ENCODE assay signal across 27 cellular contexts in the genomic region with DNA sequence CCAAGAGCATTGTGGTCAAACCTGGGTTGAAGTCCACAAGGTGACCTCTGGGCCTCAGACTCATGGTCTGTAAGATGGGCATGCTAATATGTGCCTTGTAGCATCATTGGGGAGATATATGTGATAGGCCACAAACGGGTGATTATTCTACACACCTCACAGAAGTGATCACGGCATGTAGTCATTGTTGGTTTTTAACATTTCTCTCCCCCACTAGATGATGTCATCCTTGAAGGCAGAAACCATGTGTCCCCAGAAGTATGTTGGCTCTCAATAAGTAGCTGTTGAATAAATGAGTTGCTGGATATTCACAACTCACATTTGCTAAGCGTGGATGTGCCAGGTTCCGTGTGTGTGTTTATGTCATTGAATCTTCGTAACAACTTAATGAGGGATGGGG. TPM values are rescaled to one million over a fixed set of nuclear protein-coding genes. Genes with fewer than 3 reads are reported as not detected.
DNase-seq lines count a peak whose midpoint lies in the region; ATAC-seq, FAIRE-seq and TF ChIP-seq lines count a peak whose summit lies in the region.
"Had no signal": no experiment of that assay in that cellular context is flagged by ENCODE, and none has a peak within 500 bp of the region (broad histone marks: within the 10 kb centered on the region; RNA-seq: fewer than 3 reads in every experiment).

No MANE protein-coding gene starts in this region.

- POLR2A ChIA-PET in activated CD8-positive, alpha-beta T cell treated with anti-CD3 and anti-CD28 coated beads for 36 hours (lab: Charles Lee) = no interaction called here
- POLR2A ChIA-PET in activated CD8-positive, alpha-beta T cell treated with anti-CD3 and anti-CD28 coated beads, Interleukin-2, amount 10 ng/mL, durations not matched to agents 7 days and 5 days (lab: Charles Lee) = no interaction called here

- peak; percentile 46 for FAIRE-seq in keratinocyte (lab: Jason Lieb, UNC)
- FAIRE-seq: A204.1, D721Med, GM12891, GM18507 had no signal

- ATAC-seq in activated CD8-positive, alpha-beta T cell treated with anti-CD3 and anti-CD28 coated beads for 36 hours = peak; percentile 58
- ATAC-seq in activated CD8-positive, alpha-beta T cell treated with anti-CD3 and anti-CD28 coated beads, Interleukin-2, amount 10 ng/mL, durations not matched to agents 7 days and 5 days = no peak
- ATAC-seq in stimulated activated naive CD8-positive, alpha-beta T cell treated with anti-CD3 and anti-CD28 coated beads, Interleukin-15, Interleukin-2, amounts not matched to agents 100 U/mL and 50 U/mL, for 24 hours = peak; percentile 36
- no peak for ATAC-seq in stimulated activated naive CD8-positive, alpha-beta T cell treated with anti-CD3 and anti-CD28 coated beads, Interleukin-15, amount 100 ng/mL, for 72 hours
- ATAC-seq: GM23338, HCT116 had no signal

- H3K4me1 ChIP-seq in keratinocyte (ENCODE audit: control insufficient read depth, extremely low read depth, insufficient read depth, low read length) = no peaks in the 10 kb centered on the region
- H3K4me1 ChIP-seq: BLaER1 had no signal

- no peaks in the 10 kb centered on the region for H3K4me1 Mint-ChIP-seq in activated CD8-positive, alpha-beta T cell treated with anti-CD3 and anti-CD28 coated beads for 36 hours (ENCODE audit: low read depth)
- peaks cover 15% of the 10 kb centered on the region for H3K4me1 Mint-ChIP-seq in activated CD8-positive, alpha-beta T cell treated with anti-CD3 and anti-CD28 coated beads, Interleukin-2, amount 10 ng/mL, durations not matched to agents 7 days and 5 days (ENCODE audit: low read depth)
- H3K4me1 Mint-ChIP-seq in stimulated activated naive CD8-positive, alpha-beta T cell treated with anti-CD3 and anti-CD28 coated beads, Interleukin-15, amount 100 ng/mL, for 72 hours = peaks cover 5% of the 10 kb centered on the region
- peaks cover 4% of the 10 kb centered on the region for H3K4me1 Mint-ChIP-seq in type B pancreatic cell (ENCODE audit: unreplicated experiment)
- H3K4me1 Mint-ChIP-seq: B cell, CD14-positive monocyte, GM23338 had no signal

- no peaks in the 10 kb centered on the region for H4K20me1 ChIP-seq in keratinocyte (ENCODE audit: control insufficient read depth, extremely low read depth, insufficient read depth, low read length)
- H4K20me1 ChIP-seq: BLaER1 had no signal

- H3K4me3 ChIP-seq in keratinocyte (ENCODE audit: control insufficient read depth in 2 of 3, extremely low read depth in 1 of 3, insufficient read depth in 2 of 3, low read depth in 1 of 3, low read length in 3 of 3) = no peak overlapping the region
- H3K4me3 ChIP-seq: BLaER1, GM23338 had no signal

- H3K27ac Mint-ChIP-seq in activated CD8-positive, alpha-beta T cell treated with anti-CD3 and anti-CD28 coated beads for 36 hours = no peak overlapping the region
- no peak overlapping the region for H3K27ac Mint-ChIP-seq in activated CD8-positive, alpha-beta T cell treated with anti-CD3 and anti-CD28 coated beads, Interleukin-2, amount 10 ng/mL, durations not matched to agents 7 days and 5 days
- no peak overlapping the region for H3K27ac Mint-ChIP-seq in stimulated activated naive CD8-positive, alpha-beta T cell treated with anti-CD3 and anti-CD28 coated beads, Interleukin-15, amount 100 ng/mL, for 72 hours
- H3K27ac Mint-ChIP-seq in type B pancreatic cell = no peak overlapping the region
- H3K27ac Mint-ChIP-seq: B cell; CD14-positive monocyte; CD4-positive, alpha-beta T cell; GM23338; H9; HFFc6 had no signal

- intact Hi-C loops in activated CD8-positive, alpha-beta T cell treated with anti-CD3 and anti-CD28 coated beads for 36 hours (cut with micrococcal nuclease) = no loop called here

- CTCF ChIA-PET in activated CD8-positive, alpha-beta T cell treated with anti-CD3 and anti-CD28 coated beads for 36 hours (lab: Charles Lee) = no interaction called here
- CTCF ChIA-PET in activated CD8-positive, alpha-beta T cell treated with anti-CD3 and anti-CD28 coated beads, Interleukin-2, amount 10 ng/mL, durations not matched to agents 7 days and 5 days (lab: Charles Lee) = no interaction called here

- H3K4me3 Mint-ChIP-seq in activated CD8-positive, alpha-beta T cell treated with anti-CD3 and anti-CD28 coated beads for 36 hours = no peak overlapping the region
- H3K4me3 Mint-ChIP-seq in activated CD8-positive, alpha-beta T cell treated with anti-CD3 and anti-CD28 coated beads, Interleukin-2, amount 10 ng/mL, durations not matched to agents 7 days and 5 days = no peak overlapping the region
- no peak overlapping the region for H3K4me3 Mint-ChIP-seq in stimulated activated naive CD8-positive, alpha-beta T cell treated with anti-CD3 and anti-CD28 coated beads, Interleukin-15, amount 100 ng/mL, for 72 hours
- H3K4me3 Mint-ChIP-seq in type B pancreatic cell = peak overlapping the region; percentile 47
- H3K4me3 Mint-ChIP-seq: B cell; CD14-positive monocyte; CD4-positive, alpha-beta T cell; CD8-positive, alpha-beta memory T cell; GM23338; H9; HFFc6 had no signal

- H3K9ac ChIP-seq in keratinocyte (ENCODE audit: control insufficient read depth, extremely low read depth, insufficient read depth, low read length) = no peak overlapping the region
- H3K9ac ChIP-seq: BLaER1 had no signal

- no peaks in the 10 kb centered on the region for H3K9me3 ChIP-seq in keratinocyte (ENCODE audit: control insufficient read depth, low read depth, low read length)
- H3K9me3 ChIP-seq: BLaER1 had no signal

- no peak overlapping the region for H3K4me2 ChIP-seq in keratinocyte (ENCODE audit: control insufficient read depth, extremely low read depth, insufficient read depth, low read depth, low read length)
- H3K4me2 ChIP-seq: BLaER1, GM23338 had no signal

- no peaks in the 10 kb centered on the region for H3K27me3 Mint-ChIP-seq in activated CD8-positive, alpha-beta T cell treated with anti-CD3 and anti-CD28 coated beads for 36 hours
- no peaks in the 10 kb centered on the region for H3K27me3 Mint-ChIP-seq in activated CD8-positive, alpha-beta T cell treated with anti-CD3 and anti-CD28 coated beads, Interleukin-2, amount 10 ng/mL, durations not matched to agents 7 days and 5 days (ENCODE audit: low read depth)
- H3K27me3 Mint-ChIP-seq in stimulated activated naive CD8-positive, alpha-beta T cell treated with anti-CD3 and anti-CD28 coated beads, Interleukin-15, amount 100 ng/mL, for 72 hours = no peaks in the 10 kb centered on the region
- no peaks in the 10 kb centered on the region for H3K27me3 Mint-ChIP-seq in type B pancreatic cell
- H3K27me3 Mint-ChIP-seq: B cell; CD4-positive, alpha-beta T cell; CD8-positive, alpha-beta memory T cell had no signal

- H3K36me3 Mint-ChIP-seq in activated CD8-positive, alpha-beta T cell treated with anti-CD3 and anti-CD28 coated beads for 36 hours (ENCODE audit: low read depth) = no peaks in the 10 kb centered on the region
- H3K36me3 Mint-ChIP-seq in activated CD8-positive, alpha-beta T cell treated with anti-CD3 and anti-CD28 coated beads, Interleukin-2, amount 10 ng/mL, durations not matched to agents 7 days and 5 days (ENCODE audit: low read depth) = peaks cover 5% of the 10 kb centered on the region
- no peaks in the 10 kb centered on the region for H3K36me3 Mint-ChIP-seq in type B pancreatic cell
- H3K36me3 Mint-ChIP-seq: CD14-positive monocyte had no signal

- no peak for TF ChIP-seq CTCF in activated CD8-positive, alpha-beta T cell treated with anti-CD3 and anti-CD28 coated beads for 36 hours (IDR thresholded peaks at IDR 0.05)
- no peak for TF ChIP-seq CTCF in keratinocyte (optimal IDR thresholded peaks at IDR 0.05 in 1 of 3, IDR thresholded peaks at IDR 0.05 in 1 of 3, conservative IDR thresholded peaks at IDR 0.05 in 1 of 3; ENCODE audit: extremely low read depth in 1 of 3, insufficient read depth in 2 of 3, low read length in 3 of 3)
- TF ChIP-seq CTCF in type B pancreatic cell (conservative IDR thresholded peaks at IDR 0.05) = no peak

- DNase-seq in activated CD8-positive, alpha-beta T cell treated with anti-CD3 and anti-CD28 coated beads for 36 hours = no peak
- no peak for DNase-seq in activated CD8-positive, alpha-beta T cell treated with anti-CD3 and anti-CD28 coated beads, Interleukin-2, amount 10 ng/mL, durations not matched to agents 7 days and 5 days
- DNase-seq in stimulated activated naive CD8-positive, alpha-beta T cell treated with anti-CD3 and anti-CD28 coated beads, Interleukin-15, Interleukin-2, amounts not matched to agents 100 U/mL and 50 U/mL, for 24 hours = no peak
- no peak for DNase-seq in stimulated activated naive CD8-positive, alpha-beta T cell treated with anti-CD3 and anti-CD28 coated beads, Interleukin-15, amount 100 ng/mL, for 72 hours
- DNase-seq in keratinocyte (ENCODE audit: low read depth, low spot score) (no peak), type B pancreatic cell (ENCODE audit: extremely low spot score, unreplicated experiment) (no peak), germinal center (ENCODE audit: low spot score) (no peak), C1 segment of cervical spinal cord (lab: John Stamatoyannopoulos, UW) (no peak)
- DNase-seq: CD4-positive, alpha-beta T cell; CD8-positive, alpha-beta memory T cell; DMS 273 treated with DMSO at 0.1 percent for 48 hours; DMS79; EL; GDM1; H9; HFFc6 had no signal

- H3K27me3 ChIP-seq in keratinocyte (ENCODE audit: control insufficient read depth, extremely low read depth, insufficient read depth, low read length) = no peaks in the 10 kb centered on the region
- H3K27me3 ChIP-seq: BLaER1 had no signal

- no peaks in the 10 kb centered on the region for H3K9me1 ChIP-seq in keratinocyte (ENCODE audit: control insufficient read depth, extremely low read depth, insufficient read depth, low read length)

- no peak overlapping the region for H3K27ac ChIP-seq in keratinocyte (ENCODE audit: control insufficient read depth, insufficient read depth, low read length)
- H3K27ac ChIP-seq: 22Rv1, BLaER1 had no signal

- H3K36me3 ChIP-seq in keratinocyte (ENCODE audit: control insufficient read depth in 2 of 2, extremely low read depth in 1 of 2, insufficient read depth in 2 of 2, low read length in 2 of 2) = no peaks in the 10 kb centered on the region
- H3K36me3 ChIP-seq: BLaER1 had no signal

- H2AFZ ChIP-seq in keratinocyte (ENCODE audit: control insufficient read depth, low read length) = no peak overlapping the region

- H3K9me3 Mint-ChIP-seq in activated CD8-positive, alpha-beta T cell treated with anti-CD3 and anti-CD28 coated beads for 36 hours = peaks cover 1% of the 10 kb centered on the region
- no peaks in the 10 kb centered on the region for H3K9me3 Mint-ChIP-seq in activated CD8-positive, alpha-beta T cell treated with anti-CD3 and anti-CD28 coated beads, Interleukin-2, amount 10 ng/mL, durations not matched to agents 7 days and 5 days (ENCODE audit: insufficient read depth)
- H3K9me3 Mint-ChIP-seq in stimulated activated naive CD8-positive, alpha-beta T cell treated with anti-CD3 and anti-CD28 coated beads, Interleukin-15, amount 100 ng/mL, for 72 hours = no peaks in the 10 kb centered on the region
- no peaks in the 10 kb centered on the region for H3K9me3 Mint-ChIP-seq in type B pancreatic cell
- H3K9me3 Mint-ChIP-seq: CD4-positive, alpha-beta T cell; CD8-positive, alpha-beta memory T cell; GM23338; H9 had no signal

- H3K79me2 ChIP-seq in keratinocyte (ENCODE audit: control insufficient read depth, insufficient read depth, low read length) = no peaks in the 10 kb centered on the region

- dilution Hi-C loops in keratinocyte (cut with MboI; ENCODE audit: extremely low pct_ligation_motif_present, low sequenced_read_pairs) = no loop called here

RNA-seq across cellular contexts. Expression of gene GATA3, which starts 42.4 kb away (rescaled TPM):
- total RNA-seq in activated CD8-positive, alpha-beta T cell treated with anti-CD3 and anti-CD28 coated beads for 36 hours = 10 to 100 TPM; 24.4 to 27.2 TPM
- total RNA-seq in activated CD8-positive, alpha-beta T cell treated with anti-CD3 and anti-CD28 coated beads, Interleukin-2, amount 10 ng/mL, durations not matched to agents 7 days and 5 days = 10 to 100 TPM; 42.5 to 44.9 TPM
- 1.7 to 7.7 TPM (median 4.0 TPM) in 3 replicates for polyA plus RNA-seq in keratinocyte
- polyA plus RNA-seq in keratinocyte (2011; ENCODE audit: low read depth) = 13.3 TPM
- polyA plus RNA-seq in keratinocyte (2011; cell fraction: cytosol; rRNA removed) = 4.7 and 5.3 TPM in 2 replicates
- 15.8 and 15.9 TPM in 2 replicates for polyA plus RNA-seq in keratinocyte (2011; cell fraction: nucleus; rRNA removed)
- polyA plus RNA-seq in keratinocyte (2012; ENCODE audit: low replicate concordance) = 20.8 and 33.0 TPM in 2 replicates
- polyA minus RNA-seq in keratinocyte = 1.0 to 7.4 TPM (median 1.9 TPM) in 3 replicates
- polyA minus RNA-seq in keratinocyte (2011; cell fraction: cytosol; rRNA and poly(A)+ RNA removed) = 4.4 TPM
- 5.5 and 5.8 TPM in 2 replicates for polyA minus RNA-seq in keratinocyte (2011; cell fraction: nucleus; rRNA and poly(A)+ RNA removed)
- total RNA-seq in type B pancreatic cell (ENCODE audit: low replicate concordance) = 18.5 and 71.4 TPM in 2 replicates
- total RNA-seq: GM23338 had no signal
- polyA plus RNA-seq: AG04450 had no signal

Comparison
In these comparisons a context has a peak if more than half of its experiments do, and no peak if none do; other contexts are left out.
1. ATAC-seq: peak in activated CD8-positive, alpha-beta T cell treated with anti-CD3 and anti-CD28 coated beads for 36 hours (single experiment) and stimulated activated naive CD8-positive, alpha-beta T cell treated with anti-CD3 and anti-CD28 coated beads, Interleukin-15, Interleukin-2, amounts not matched to agents 100 U/mL and 50 U/mL, for 24 hours (single experiment); none in activated CD8-positive, alpha-beta T cell treated with anti-CD3 and anti-CD28 coated beads, Interleukin-2, amount 10 ng/mL, durations not matched to agents 7 days and 5 days (single experiment) and stimulated activated naive CD8-positive, alpha-beta T cell treated with anti-CD3 and anti-CD28 coated beads, Interleukin-15, amount 100 ng/mL, for 72 hours (single experiment).